In genomic region chr13:23765531-23765930, GRCh38 we compare ENCODE assay signal across 34 cellular contexts.
"Had no signal": no experiment of that assay in that cellular context is flagged by ENCODE, and none has a peak within 500 bp of the region (broad histone marks: within the 10 kb centered on the region; RNA-seq: fewer than 3 reads in every experiment).

No MANE protein-coding gene starts in this region.

- H3K9me3 ChIP-seq: ascending aorta had no signal

- ATAC-seq: activated CD8-positive, alpha-beta memory T cell treated with anti-CD3 and anti-CD28 coated beads, Interleukin-2, amount 10 ng/mL, durations not matched to agents 7 days and 5 days; activated CD8-positive, alpha-beta T cell treated with anti-CD3 and anti-CD28 coated beads, Interleukin-2, amount 10 ng/mL, durations not matched to agents 7 days and 5 days; activated naive CD8-positive, alpha-beta T cell treated with anti-CD3 and anti-CD28 coated beads, Interleukin-2, amount 50 U/mL, for 24 hours had no signal

- H3K36me3 Mint-ChIP-seq: activated CD8-positive, alpha-beta memory T cell treated with anti-CD3 and anti-CD28 coated beads, Interleukin-2, amount 10 ng/mL, durations not matched to agents 7 days and 5 days; activated naive CD4-positive, alpha-beta T cell treated with anti-CD3 and anti-CD28 coated beads, Interleukin-2, amount 10 ng/mL, durations not matched to agents 7 days and 5 days; activated naive CD8-positive, alpha-beta T cell treated with anti-CD3 and anti-CD28 coated beads, Interleukin-2, amount 10 ng/mL, durations not matched to agents 7 days and 5 days; brain had no signal

- H3K4me1 Mint-ChIP-seq: activated CD4-positive, alpha-beta memory T cell treated with anti-CD3 and anti-CD28 coated beads, Interleukin-2, amount 10 ng/mL, durations not matched to agents 7 days and 5 days; activated CD4-positive, alpha-beta T cell treated with anti-CD3 and anti-CD28 coated beads, Interleukin-2, amount 10 ng/mL, durations not matched to agents 7 days and 5 days; activated CD8-positive, alpha-beta memory T cell treated with anti-CD3 and anti-CD28 coated beads, Interleukin-2, amount 10 ng/mL, durations not matched to agents 7 days and 5 days; activated naive CD4-positive, alpha-beta T cell treated with anti-CD3 and anti-CD28 coated beads, Interleukin-2, amount 50 U/mL, for 24 hours; activated naive CD8-positive, alpha-beta T cell treated with anti-CD3 and anti-CD28 coated beads, Interleukin-2, amount 10 ng/mL, durations not matched to agents 7 days and 5 days; central memory CD8-positive, alpha-beta T cell had no signal

- H3K27ac Mint-ChIP-seq: activated B cell treated with CpG ODN at 0.5 μM for 24 hours; activated CD4-positive, alpha-beta memory T cell treated with anti-CD3 and anti-CD28 coated beads, Interleukin-2, amount 10 ng/mL, durations not matched to agents 7 days and 5 days; activated CD4-positive, alpha-beta T cell treated with anti-CD3 and anti-CD28 coated beads, Interleukin-2, amount 10 ng/mL, durations not matched to agents 7 days and 5 days; activated CD8-positive, alpha-beta memory T cell treated with anti-CD3 and anti-CD28 coated beads, Interleukin-2, amount 10 ng/mL, durations not matched to agents 7 days and 5 days; activated CD8-positive, alpha-beta T cell treated with anti-CD3 and anti-CD28 coated beads, Interleukin-2, amount 10 ng/mL, durations not matched to agents 7 days and 5 days; activated naive CD4-positive, alpha-beta T cell treated with anti-CD3 and anti-CD28 coated beads, Interleukin-2, amount 10 ng/mL, durations not matched to agents 7 days and 5 days; activated naive CD4-positive, alpha-beta T cell treated with anti-CD3 and anti-CD28 coated beads, Interleukin-2, amount 50 U/mL, for 24 hours; activated naive CD8-positive, alpha-beta T cell; activated naive CD8-positive, alpha-beta T cell treated with anti-CD3 and anti-CD28 coated beads, Interleukin-2, amount 10 ng/mL, durations not matched to agents 7 days and 5 days; activated naive CD8-positive, alpha-beta T cell treated with anti-CD3 and anti-CD28 coated beads, Interleukin-2, amount 50 U/mL, for 24 hours; activated T-cell treated with anti-CD3 and anti-CD28 coated beads, Interleukin-2, amount 50 U/mL, for 24 hours; activated T-helper 2 cell treated with anti-CD3 and anti-CD28 coated beads, Interferon-gamma antibody, Interleukin-2, Interleukin-4, amounts not matched to agents 10 μg/mL and 5 μg/mL and 100 μg/mL, durations not matched to agents 14 hours and 24 hours and 36 hours; T-helper 1 cell treated with Interleukin-12 subunit alpha and Interleukin-12 subunit beta and Interleukin-4 antibody, amounts not matched to agents 30 μg/mL and 1 μg/mL, for 36 hours; T-helper 2 cell treated with Interferon-gamma antibody and Interleukin-4, amounts not matched to agents 5 μg/mL and 100 μg/mL, for 36 hours had no signal

- H3K27ac ChIP-seq: ascending aorta, cardiac muscle cell, VCaP had no signal

- H3K4me1 ChIP-seq: ascending aorta had no signal

- H3K4me3 Mint-ChIP-seq: activated B cell treated with CpG ODN at 0.5 μM for 24 hours; activated CD4-positive, alpha-beta memory T cell treated with anti-CD3 and anti-CD28 coated beads, Interleukin-2, amount 10 ng/mL, durations not matched to agents 7 days and 5 days; activated CD4-positive, alpha-beta T cell treated with anti-CD3 and anti-CD28 coated beads, Interleukin-2, amount 10 ng/mL, durations not matched to agents 7 days and 5 days; activated CD8-positive, alpha-beta memory T cell treated with anti-CD3 and anti-CD28 coated beads, Interleukin-2, amount 10 ng/mL, durations not matched to agents 7 days and 5 days; activated CD8-positive, alpha-beta T cell treated with anti-CD3 and anti-CD28 coated beads, Interleukin-2, amount 10 ng/mL, durations not matched to agents 7 days and 5 days; activated naive CD4-positive, alpha-beta T cell treated with anti-CD3 and anti-CD28 coated beads, Interleukin-2, amount 10 ng/mL, durations not matched to agents 7 days and 5 days; activated naive CD4-positive, alpha-beta T cell treated with anti-CD3 and anti-CD28 coated beads, Interleukin-2, amount 50 U/mL, for 24 hours; activated naive CD8-positive, alpha-beta T cell; activated naive CD8-positive, alpha-beta T cell treated with anti-CD3 and anti-CD28 coated beads, Interleukin-2, amount 10 ng/mL, durations not matched to agents 7 days and 5 days; activated naive CD8-positive, alpha-beta T cell treated with anti-CD3 and anti-CD28 coated beads, Interleukin-2, amount 50 U/mL, for 24 hours; activated T-cell treated with anti-CD3 and anti-CD28 coated beads, Interleukin-2, amount 50 U/mL, for 24 hours; brain; central memory CD8-positive, alpha-beta T cell; T-helper 1 cell treated with Interleukin-12 subunit alpha and Interleukin-12 subunit beta and Interleukin-4 antibody, amounts not matched to agents 30 μg/mL and 1 μg/mL, for 36 hours; T-helper 2 cell treated with Interferon-gamma antibody and Interleukin-4, amounts not matched to agents 5 μg/mL and 100 μg/mL, for 36 hours had no signal

- H3K27me3 ChIP-seq: ascending aorta, cardiac muscle cell had no signal

- H3K9me3 Mint-ChIP-seq: activated B cell treated with CpG ODN at 0.5 μM for 24 hours; activated CD4-positive, alpha-beta memory T cell treated with anti-CD3 and anti-CD28 coated beads, Interleukin-2, amount 10 ng/mL, durations not matched to agents 7 days and 5 days; activated CD4-positive, alpha-beta T cell treated with anti-CD3 and anti-CD28 coated beads, Interleukin-2, amount 10 ng/mL, durations not matched to agents 7 days and 5 days; activated naive CD4-positive, alpha-beta T cell treated with anti-CD3 and anti-CD28 coated beads, Interleukin-2, amount 10 ng/mL, durations not matched to agents 7 days and 5 days; activated naive CD4-positive, alpha-beta T cell treated with anti-CD3 and anti-CD28 coated beads, Interleukin-2, amount 50 U/mL, for 24 hours; activated naive CD8-positive, alpha-beta T cell treated with anti-CD3 and anti-CD28 coated beads, Interleukin-2, amount 10 ng/mL, durations not matched to agents 7 days and 5 days; activated naive CD8-positive, alpha-beta T cell treated with anti-CD3 and anti-CD28 coated beads, Interleukin-2, amount 50 U/mL, for 24 hours; activated T-cell treated with anti-CD3 and anti-CD28 coated beads, Interleukin-2, amount 50 U/mL, for 24 hours; activated T-helper 2 cell treated with anti-CD3 and anti-CD28 coated beads, Interferon-gamma antibody, Interleukin-2, Interleukin-4, amounts not matched to agents 10 μg/mL and 5 μg/mL and 100 μg/mL, durations not matched to agents 14 hours and 24 hours and 36 hours; brain; central memory CD8-positive, alpha-beta T cell; T-helper 1 cell treated with Interleukin-12 subunit alpha and Interleukin-12 subunit beta and Interleukin-4 antibody, amounts not matched to agents 30 μg/mL and 1 μg/mL, for 36 hours; T-helper 2 cell treated with Interferon-gamma antibody and Interleukin-4, amounts not matched to agents 5 μg/mL and 100 μg/mL, for 36 hours had no signal

- H3K4me3 ChIP-seq: ascending aorta, cardiac muscle cell had no signal

- H3K27me3 Mint-ChIP-seq: activated CD4-positive, alpha-beta memory T cell treated with anti-CD3 and anti-CD28 coated beads, Interleukin-2, amount 10 ng/mL, durations not matched to agents 7 days and 5 days; activated CD4-positive, alpha-beta T cell treated with anti-CD3 and anti-CD28 coated beads, Interleukin-2, amount 10 ng/mL, durations not matched to agents 7 days and 5 days; activated CD8-positive, alpha-beta memory T cell treated with anti-CD3 and anti-CD28 coated beads, Interleukin-2, amount 10 ng/mL, durations not matched to agents 7 days and 5 days; activated naive CD4-positive, alpha-beta T cell treated with anti-CD3 and anti-CD28 coated beads, Interleukin-2, amount 10 ng/mL, durations not matched to agents 7 days and 5 days; activated naive CD4-positive, alpha-beta T cell treated with anti-CD3 and anti-CD28 coated beads, Interleukin-2, amount 50 U/mL, for 24 hours; activated naive CD8-positive, alpha-beta T cell; activated naive CD8-positive, alpha-beta T cell treated with anti-CD3 and anti-CD28 coated beads, Interleukin-2, amount 10 ng/mL, durations not matched to agents 7 days and 5 days; activated naive CD8-positive, alpha-beta T cell treated with anti-CD3 and anti-CD28 coated beads, Interleukin-2, amount 50 U/mL, for 24 hours; activated T-cell treated with anti-CD3 and anti-CD28 coated beads, Interleukin-2, amount 50 U/mL, for 24 hours; brain; central memory CD8-positive, alpha-beta T cell had no signal

- H3K36me3 ChIP-seq: ascending aorta, cardiac muscle cell had no signal

- DNase-seq: activated B cell treated with CpG ODN at 0.5 μM for 24 hours; activated CD4-positive, alpha-beta memory T cell treated with anti-CD3 and anti-CD28 coated beads, Interleukin-2, amount 10 ng/mL, durations not matched to agents 7 days and 5 days; activated CD4-positive, alpha-beta T cell treated with anti-CD3 and anti-CD28 coated beads for 4 hours; activated CD4-positive, alpha-beta T cell treated with anti-CD3 and anti-CD28 coated beads, Interleukin-2, amount 10 ng/mL, durations not matched to agents 7 days and 5 days; activated CD4-positive, alpha-beta T cell treated with anti-CD3 and anti-CD28 coated beads, Interleukin-2, amount 50 U/mL, for 48 hours; activated CD4-positive, CD25-positive, alpha-beta regulatory T cell treated with anti-CD3 and anti-CD28 coated beads, Interleukin-2, amount 50 U/mL, for 72 hours; activated CD8-positive, alpha-beta memory T cell treated with anti-CD3 and anti-CD28 coated beads for 24 hours; activated CD8-positive, alpha-beta memory T cell treated with anti-CD3 and anti-CD28 coated beads, Interleukin-2, amount 10 ng/mL, durations not matched to agents 7 days and 5 days; activated CD8-positive, alpha-beta memory T cell treated with anti-CD3 and anti-CD28 coated beads, Interleukin-2, amount 50 U/mL, for 48 hours; activated CD8-positive, alpha-beta T cell treated with anti-CD3 and anti-CD28 coated beads, Interleukin-2, amount 10 ng/mL, durations not matched to agents 7 days and 5 days; activated effector memory CD4-positive, alpha-beta T cell treated with Interleukin-2 at 50 U/mL for 16 hours; activated gamma-delta T cell; activated naive CD4-positive, alpha-beta T cell treated with anti-CD3 and anti-CD28 coated beads, Interleukin-2, amount 10 ng/mL, durations not matched to agents 7 days and 5 days; activated naive CD4-positive, alpha-beta T cell treated with Interleukin-2 at 50 U/mL for 16 hours; activated naive CD8-positive, alpha-beta T cell treated with anti-CD3 and anti-CD28 coated beads, Interleukin-2, amount 10 ng/mL, durations not matched to agents 7 days and 5 days; activated naive CD8-positive, alpha-beta T cell treated with anti-CD3 and anti-CD28 coated beads, Interleukin-2, amount 50 U/mL, for 24 hours; activated T-cell treated with anti-CD3 and anti-CD28 coated beads, Interleukin-2, amount 50 U/mL, for 24 hours; activated T-cell treated with anti-CD3 and anti-CD28 coated beads, Interleukin-2, amount 50 U/mL, for 48 hours; amygdala; anterior cingulate cortex; caudate nucleus; T-helper 1 cell; T-helper 2 cell; T-helper 9 cell had no signal
